21 cellular contexts compared by ENCODE assay signal in the genomic region with DNA sequence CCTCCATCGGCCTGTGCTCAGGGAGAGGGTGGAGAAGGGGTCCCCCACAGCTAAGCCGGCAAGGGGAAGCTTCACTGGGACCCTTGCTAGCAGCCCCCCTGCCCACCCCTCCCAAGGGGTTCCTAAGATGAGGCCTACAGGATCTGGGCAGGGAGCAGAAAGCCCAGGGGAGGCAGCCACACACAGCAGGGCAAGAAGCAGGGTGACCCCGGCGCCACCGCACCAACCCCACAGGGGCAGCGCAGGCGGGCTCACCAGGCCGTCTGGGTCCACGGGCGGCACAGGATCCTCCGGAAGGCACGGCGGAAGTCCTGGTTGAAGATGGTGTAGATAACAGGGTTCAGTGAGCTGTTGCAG. TPM values are rescaled to one million over a fixed set of nuclear protein-coding genes. Genes with fewer than 3 reads are reported as not detected.
DNase-seq lines count a peak whose midpoint lies in the region; ATAC-seq and TF ChIP-seq lines count a peak whose summit lies in the region.
"Had no signal": no experiment of that assay in that cellular context is flagged by ENCODE, and none has a peak within 500 bp of the region (broad histone marks: within the 10 kb centered on the region; RNA-seq: fewer than 3 reads in every experiment).

No MANE protein-coding gene starts in this region.

- TF ChIP-seq CTCF in Caco-2 (IDR thresholded peaks at IDR 0.05; ENCODE audit: insufficient read depth in 1 of 2, low read depth in 1 of 2, low read length in 1 of 2, severe bottlenecking in 1 of 2, unreplicated experiment in 1 of 2) (no peak), gastroesophageal sphincter (IDR thresholded peaks at IDR 0.05) (no peak)

- intact Hi-C loops in Caco-2 (cut with micrococcal nuclease; ENCODE audit: unreplicated experiment) = loop anchor here (10.0 kb wide), 2 partner anchors 90 to 120 kb away; a partner anchor contains a TSS
- intact Hi-C loops in posterior vena cava (cut with DNase I) = loop anchor here (5.0 to 10.0 kb wide), 2 partner anchors 42 to 90 kb away; no protein-coding TSS in a partner anchor

- TF ChIP-seq POLR2A in gastroesophageal sphincter (IDR thresholded peaks at IDR 0.05) = no peak

- H3K4me1 ChIP-seq in Caco-2 = peaks cover 14% of the 10 kb centered on the region
- H3K4me1 ChIP-seq in gastroesophageal sphincter = peaks cover 0 to 22% (median 10%) of the 10 kb centered on the region in 3 donors

- no CpG with 5 or more reads among the region's 13 CpGs for WGBS in gastroesophageal sphincter (ENCODE audit: low coverage in 1 of 2), 2 donors

- H3K27me3 ChIP-seq in Caco-2 (replicated peaks; ENCODE audit: control insufficient read depth, insufficient read depth, low read length) (no peaks in the 10 kb centered on the region), gastroesophageal sphincter (peaks cover 64% of the 10 kb centered on the region)

- H3K27me3 Mint-ChIP-seq in activated T-cell treated with anti-CD3 and anti-CD28 coated beads, Interleukin-2, amount 50 U/mL, for 4 hours (ENCODE audit: low read depth) = peaks cover 10% of the 10 kb centered on the region
- H3K27me3 Mint-ChIP-seq in Caco-2 (ENCODE audit: insufficient read depth, unreplicated experiment) (peaks cover 10% of the 10 kb centered on the region), immature natural killer cell (ENCODE audit: low read depth in 3 of 3) (peaks cover 2 to 8% (median 4%) of the 10 kb centered on the region in 3 donors)

- no TSS peak for BruUV-seq in Caco-2 (replicated peaks; lab: Mats Ljungman, UMichigan)

- no peak for TF ChIP-seq EP300 in gastroesophageal sphincter (IDR thresholded peaks at IDR 0.05)

- ATAC-seq in activated T-cell treated with anti-CD3 and anti-CD28 coated beads, Interleukin-2, amount 50 U/mL, for 4 hours = no peak
- ATAC-seq in HG02763 (IDR thresholded peaks at IDR 0.05; ENCODE audit: unreplicated experiment) (no peak), gastroesophageal sphincter (no peak)

- no peaks in the 10 kb centered on the region for H3K36me3 Mint-ChIP-seq in activated T-cell treated with anti-CD3 and anti-CD28 coated beads, Interleukin-2, amount 50 U/mL, for 4 hours (ENCODE audit: insufficient read depth)
- H3K36me3 Mint-ChIP-seq in Caco-2 (ENCODE audit: insufficient read depth, unreplicated experiment) (no peaks in the 10 kb centered on the region), immature natural killer cell (no peaks in the 10 kb centered on the region)

- DNase-seq in activated T-cell treated with anti-CD3 and anti-CD28 coated beads, Interleukin-2, amount 50 U/mL, for 4 hours = no peak
- DNase-seq in activated T-cell treated with anti-CD3 and anti-CD28 coated beads, Interleukin-2, amount 50 U/mL, for 48 hours = no peak
- DNase-seq in Caco-2 = no peak
- DNase-seq in immature natural killer cell = no peak
- DNase-seq in posterior vena cava (ENCODE audit: low spot score) = peak; percentile 74
- DNase-seq in NCI-H748 (lab: John Stamatoyannopoulos, UW; ENCODE audit: unreplicated experiment) = no peak
- DNase-seq: activated B cell treated with CpG ODN at 0.5 μM for 24 hours; activated CD4-positive, alpha-beta memory T cell treated with anti-CD3 and anti-CD28 coated beads, Interleukin-2, amount 10 ng/mL, durations not matched to agents 7 days and 5 days; amniotic stem cell; central memory CD4-positive, alpha-beta T cell; midbrain; NCI-H1417; NCI-H526 treated with DMSO at 0.1 percent for 48 hours; stimulated activated CD8-positive, alpha-beta memory T cell treated with anti-CD3 and anti-CD28 coated beads, Interleukin-4, amount 100 ng/mL, for 48 hours; T-helper 9 cell had no signal

- no peaks in the 10 kb centered on the region for H3K36me3 ChIP-seq in Caco-2 (ENCODE audit: control insufficient read depth, insufficient read depth, low read length)
- H3K36me3 ChIP-seq in gastroesophageal sphincter = no peaks in the 10 kb centered on the region

- H3K27ac Mint-ChIP-seq in Caco-2 (ENCODE audit: unreplicated experiment) = no peak overlapping the region
- no peak overlapping the region for H3K27ac Mint-ChIP-seq in immature natural killer cell
- H3K27ac Mint-ChIP-seq: activated B cell treated with CpG ODN at 0.5 μM for 24 hours; activated CD4-positive, alpha-beta memory T cell treated with anti-CD3 and anti-CD28 coated beads, Interleukin-2, amount 10 ng/mL, durations not matched to agents 7 days and 5 days had no signal

- CTCF ChIA-PET in Caco-2 (lab: Charles Lee) = no interaction called here

- peaks cover 13% of the 10 kb centered on the region for H3K4me1 Mint-ChIP-seq in activated T-cell treated with anti-CD3 and anti-CD28 coated beads, Interleukin-2, amount 50 U/mL, for 4 hours (ENCODE audit: low read depth)
- peaks cover 5% of the 10 kb centered on the region for H3K4me1 Mint-ChIP-seq in Caco-2 (ENCODE audit: low read depth, unreplicated experiment)
- peaks cover 0 to 6% of the 10 kb centered on the region in 2 donors for H3K4me1 Mint-ChIP-seq in immature natural killer cell

- H3K4me3 Mint-ChIP-seq in activated T-cell treated with anti-CD3 and anti-CD28 coated beads, Interleukin-2, amount 50 U/mL, for 4 hours = peak overlapping the region; percentile 11
- H3K4me3 Mint-ChIP-seq in Caco-2 (ENCODE audit: unreplicated experiment) (peak overlapping the region; percentile 21), immature natural killer cell (peak overlapping the region in 4 of 5 donors; percentile 33 to 70 (median 44))

- H3K4me3 ChIP-seq in Caco-2 (ENCODE audit: low read depth, low read length) = no peak overlapping the region
- H3K4me3 ChIP-seq in gastroesophageal sphincter = peak overlapping the region in 1 of 2 donors; percentile 59

- peak overlapping the region in 1 of 4 donors; percentile 52 for H3K27ac ChIP-seq in gastroesophageal sphincter
- H3K27ac ChIP-seq: RWPE1 had no signal

- no peaks in the 10 kb centered on the region for H3K9me3 ChIP-seq in Caco-2
- no peaks in the 10 kb centered on the region for H3K9me3 ChIP-seq in gastroesophageal sphincter

- no peaks in the 10 kb centered on the region for H3K9me3 Mint-ChIP-seq in activated T-cell treated with anti-CD3 and anti-CD28 coated beads, Interleukin-2, amount 50 U/mL, for 4 hours
- H3K9me3 Mint-ChIP-seq in Caco-2 (ENCODE audit: unreplicated experiment) (no peaks in the 10 kb centered on the region), immature natural killer cell (no peaks in the 10 kb centered on the region)
- H3K9me3 Mint-ChIP-seq: activated B cell treated with CpG ODN at 0.5 μM for 24 hours; activated CD4-positive, alpha-beta memory T cell treated with anti-CD3 and anti-CD28 coated beads, Interleukin-2, amount 10 ng/mL, durations not matched to agents 7 days and 5 days had no signal

- POLR2A ChIA-PET in Caco-2 (lab: Charles Lee) = no interaction called here

RNA-seq across cellular contexts. Expression of a gene that starts 1.8 kb away (rescaled TPM):
- under 1 TPM; 0.40 to 0.57 (median 0.40) TPM for total RNA-seq in activated T-cell treated with anti-CD3 and anti-CD28 coated beads, Interleukin-2, amount 50 U/mL, for 4 hours
- total RNA-seq in Caco-2 (2022) (0.12 and 0.20 TPM in 2 replicates), posterior vena cava (1 to 10 TPM; 4.1 to 7.1 TPM), gastroesophageal sphincter (1 to 10 TPM; 1.3 to 4.9 (median 2.1) TPM)
- polyA plus RNA-seq in immature natural killer cell = under 1 TPM in 1 of 3 donors, not detected in 2; 0.83 TPM
- total RNA-seq: A673 had no signal
- polyA plus RNA-seq: BJ had no signal

RNA-seq across cellular contexts. Expression of a gene that starts 23.8 kb away (rescaled TPM):
- total RNA-seq in activated T-cell treated with anti-CD3 and anti-CD28 coated beads, Interleukin-2, amount 50 U/mL, for 4 hours = 1 to 10 TPM; 2.3 to 3.0 (median 2.8) TPM
- total RNA-seq in Caco-2 (2022) = 0.23 TPM in 1 of 2 replicates, not detected in the other
- not detected for polyA plus RNA-seq in immature natural killer cell
- total RNA-seq in posterior vena cava = not detected
- not detected for total RNA-seq in gastroesophageal sphincter
- total RNA-seq: A673, frontal cortex had no signal
- polyA plus RNA-seq: BJ had no signal

RNA-seq across cellular contexts. Expression of a gene that starts 30.7 kb away (rescaled TPM):
- total RNA-seq in activated T-cell treated with anti-CD3 and anti-CD28 coated beads, Interleukin-2, amount 50 U/mL, for 4 hours = 100 to 1,000 TPM; 365 to 525 (median 419) TPM
- total RNA-seq in Caco-2 (2022) (13.4 and 13.6 TPM in 2 replicates), posterior vena cava (1 to 10 TPM; 3.5 to 3.8 TPM), gastroesophageal sphincter (1 to 10 TPM in 1 of 4 donors, under 1 TPM in 2, not detected in 1; 0.23 to 5.4 (median 0.40) TPM)
- 100 to 1,000 TPM; 272 to 875 (median 555) TPM for polyA plus RNA-seq in immature natural killer cell

Comparison
In these comparisons a context has a peak if more than half of its experiments do, and no peak if none do; other contexts are left out.
1. RNA of a gene that starts 30.7 kb away (total RNA-seq): 365 to 525 TPM in activated T-cell treated with anti-CD3 and anti-CD28 coated beads, Interleukin-2, amount 50 U/mL, for 4 hours; 13.4 to 13.6 TPM in Caco-2, 3.5 to 3.8 TPM in posterior vena cava and 0.23 to 5.4 TPM in gastroesophageal sphincter; every median in the first group is over 10 times any median in the second.
2. Peak in every context shown above with its lines, with median percentiles within 50 percentile points of each other: H3K4me3 Mint-ChIP-seq.